1 cellular context compared by ENCODE assay signal in the genomic region with DNA sequence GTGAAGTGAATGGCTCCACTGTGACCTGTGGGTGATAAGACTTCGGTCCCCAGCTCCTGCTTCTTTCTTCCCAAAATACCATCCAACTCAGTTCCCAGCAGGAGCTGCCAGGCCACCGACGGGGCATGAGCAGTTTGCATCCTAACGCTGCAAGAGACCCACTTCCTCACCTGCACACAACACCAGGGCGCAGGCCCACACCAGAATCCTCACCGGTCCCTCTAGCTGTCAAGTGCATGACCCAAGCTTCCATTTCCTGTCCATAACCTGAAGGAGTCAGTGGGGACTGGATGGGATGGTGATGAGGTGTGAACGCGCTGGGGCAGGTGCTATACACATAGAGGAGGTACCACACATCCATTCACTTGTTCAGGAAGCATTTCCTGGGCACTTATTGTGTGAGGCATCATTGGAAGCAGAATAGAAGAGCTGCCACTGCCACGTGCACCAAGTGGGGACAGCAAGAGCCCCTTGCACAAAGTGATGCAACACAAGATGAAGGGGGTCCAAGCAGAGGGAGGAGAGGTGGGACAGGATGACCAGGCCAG.
TF ChIP-seq lines count a peak whose summit lies in the region.

No MANE protein-coding gene starts in this region.

TF ChIP-seq in H1, 55 proteins besides CTCF, POLR2A, EP300 and RAD21:
- TF ChIP-seq HDAC6 (IDR thresholded peaks at IDR 0.05; ENCODE audit: low read depth, low read length) = no peak
- no peak for TF ChIP-seq SP1 (IDR thresholded peaks at IDR 0.05; ENCODE audit: low read depth, low read length)
- no peak for TF ChIP-seq SRF (IDR thresholded peaks at IDR 0.05; ENCODE audit: low read depth, low read length)
